Comparison of ENCODE assay signal across 22 cellular contexts in the genomic region with DNA sequence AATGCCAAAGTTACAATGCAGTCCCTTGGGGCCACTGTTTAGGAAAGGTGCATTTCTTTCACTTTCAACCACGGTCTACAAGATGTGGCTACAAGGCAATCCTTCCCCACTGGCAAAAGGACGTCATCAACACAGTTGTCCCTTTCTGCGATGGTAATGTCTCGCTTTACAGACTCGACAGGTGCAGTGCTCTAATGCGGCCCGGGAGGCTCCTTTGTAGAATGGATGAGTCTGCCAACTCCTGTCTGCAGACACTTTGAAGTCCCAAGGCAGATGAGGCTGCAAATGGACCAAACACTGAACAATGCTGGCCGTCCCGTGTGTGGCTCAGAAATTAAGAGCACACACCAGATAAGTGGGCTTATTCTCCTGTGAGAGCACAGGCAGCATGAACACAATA.
A peak's percentile ranks its signal among the peaks of the same experiment; 100 is the strongest.
DNase-seq lines count a peak whose midpoint lies in the region; ATAC-seq lines count a peak whose summit lies in the region.
"Had no signal": no experiment of that assay in that cellular context is flagged by ENCODE, and none has a peak within 500 bp of the region (broad histone marks: within the 10 kb centered on the region; RNA-seq: fewer than 3 reads in every experiment).

No MANE protein-coding gene starts in this region.

- no peak overlapping the region for H2AFZ ChIP-seq in Karpas-422 (ENCODE audit: low read length)

- H3K4me1 Mint-ChIP-seq in activated naive CD8-positive, alpha-beta T cell treated with anti-CD3 and anti-CD28 coated beads for 36 hours: peaks cover 35% of the 10 kb centered on the region
- H3K4me1 Mint-ChIP-seq in activated naive CD8-positive, alpha-beta T cell treated with anti-CD3 and anti-CD28 coated beads, Interleukin-2, amount 50 U/mL, for 24 hours: peaks cover 38% of the 10 kb centered on the region
- H3K4me1 Mint-ChIP-seq in activated naive CD8-positive, alpha-beta T cell treated with anti-CD3 and anti-CD28 coated beads, Interleukin-2, amount 10 ng/mL, durations not matched to agents 7 days and 5 days: peaks cover 15% of the 10 kb centered on the region

- no peak for ATAC-seq in activated naive CD8-positive, alpha-beta T cell treated with anti-CD3 and anti-CD28 coated beads, Interleukin-2, amount 50 U/mL, for 24 hours
- ATAC-seq in activated naive CD8-positive, alpha-beta T cell treated with anti-CD3 and anti-CD28 coated beads, Interleukin-2, amount 10 ng/mL, durations not matched to agents 7 days and 5 days (ENCODE audit: low read depth): no peak
- no peak for ATAC-seq in HG02840 (IDR thresholded peaks at IDR 0.05; ENCODE audit: low FRiP score, unreplicated experiment)
- ATAC-seq: heart left ventricle; K562; left ventricle myocardium superior; stimulated activated naive CD8-positive, alpha-beta T cell treated with anti-CD3 and anti-CD28 coated beads, Interleukin-15, amount 100 ng/mL, for 72 hours had no signal

- no peaks in the 10 kb centered on the region for H3K36me3 ChIP-seq in Karpas-422 (ENCODE audit: insufficient read depth, low read length)
- H3K36me3 ChIP-seq: transverse colon had no signal

- DNase-seq in activated naive CD8-positive, alpha-beta T cell treated with anti-CD3 and anti-CD28 coated beads for 36 hours: no peak
- DNase-seq in activated naive CD8-positive, alpha-beta T cell treated with anti-CD3 and anti-CD28 coated beads, Interleukin-2, amount 50 U/mL, for 24 hours: no peak
- DNase-seq in NCI-H1436 treated with DMSO at 0.1 percent for 48 hours (lab: John Stamatoyannopoulos, UW): peak; percentile 73
- no peak for DNase-seq in activated naive CD8-positive, alpha-beta T cell treated with anti-CD3 and anti-CD28 coated beads, Interleukin-2, amount 10 ng/mL, durations not matched to agents 7 days and 5 days
- DNase-seq in T-helper 1 cell: no peak
- DNase-seq in posterior vena cava (ENCODE audit: low spot score): no peak
- DNase-seq in Karpas-422: no peak
- DNase-seq: activated CD4-positive, CD25-positive, alpha-beta regulatory T cell; brain microvascular endothelial cell; CD4-positive, alpha-beta memory T cell; heart left ventricle; left ventricle myocardium superior; midbrain; NCI-H2227 treated with DMSO at 0.1 percent for 48 hours; Peyer's patch; stimulated activated CD4-positive, alpha-beta T cell treated with anti-CD3 and anti-CD28 coated beads, Interleukin-4, amount 100 ng/mL, for 1 hour; stimulated activated naive CD8-positive, alpha-beta T cell treated with anti-CD3 and anti-CD28 coated beads, Interleukin-15, amount 100 ng/mL, for 72 hours; transverse colon had no signal

- no peak overlapping the region for H3K4me2 ChIP-seq in Karpas-422 (ENCODE audit: low read depth, low read length, poor library complexity, severe bottlenecking)

- intact Hi-C loops in posterior vena cava (cut with DNase I): loop anchor here in 1 of 2 donors (10.0 kb wide), 2 partner anchors 404 to 586 kb away; no protein-coding TSS in a partner anchor

- H3K4me3 ChIP-seq in Karpas-422 (ENCODE audit: low read length): no peak overlapping the region
- H3K4me3 ChIP-seq: heart left ventricle, K562, Peyer's patch, transverse colon had no signal

- no peaks in the 10 kb centered on the region for H3K79me2 ChIP-seq in Karpas-422 (ENCODE audit: low read length)

- H3K4me1 ChIP-seq in Karpas-422 (ENCODE audit: low read length): no peaks in the 10 kb centered on the region
- H3K4me1 ChIP-seq: heart left ventricle, Peyer's patch, transverse colon had no signal

- H3K9ac ChIP-seq in Karpas-422 (ENCODE audit: low read length): no peak overlapping the region

- H3K9me3 Mint-ChIP-seq in activated naive CD8-positive, alpha-beta T cell treated with anti-CD3 and anti-CD28 coated beads for 36 hours: peaks cover 2% of the 10 kb centered on the region
- H3K9me3 Mint-ChIP-seq in activated naive CD8-positive, alpha-beta T cell treated with anti-CD3 and anti-CD28 coated beads, Interleukin-2, amount 50 U/mL, for 24 hours: no peaks in the 10 kb centered on the region
- no peaks in the 10 kb centered on the region for H3K9me3 Mint-ChIP-seq in activated naive CD8-positive, alpha-beta T cell treated with anti-CD3 and anti-CD28 coated beads, Interleukin-2, amount 10 ng/mL, durations not matched to agents 7 days and 5 days
- H3K9me3 Mint-ChIP-seq: activated T-helper 2 cell treated with anti-CD3 and anti-CD28 coated beads, Interferon-gamma antibody, Interleukin-2, Interleukin-4, amounts not matched to agents 10 μg/mL and 5 μg/mL and 100 μg/mL, durations not matched to agents 14 hours and 24 hours and 36 hours; stimulated activated naive CD8-positive, alpha-beta T cell treated with anti-CD3 and anti-CD28 coated beads, Interleukin-15, amount 100 ng/mL, for 72 hours; T-helper 2 cell treated with Interferon-gamma antibody and Interleukin-4, amounts not matched to agents 5 μg/mL and 100 μg/mL, for 36 hours had no signal

- H3K27me3 ChIP-seq in Karpas-422 (ENCODE audit: low read length): no peaks in the 10 kb centered on the region
- H3K27me3 ChIP-seq: brain microvascular endothelial cell, heart left ventricle, Peyer's patch, transverse colon had no signal

- H3K9me2 ChIP-seq in Karpas-422 (replicated peaks; ENCODE audit: insufficient read depth, low read length): no peaks in the 10 kb centered on the region

- H3K36me3 Mint-ChIP-seq in activated naive CD8-positive, alpha-beta T cell treated with anti-CD3 and anti-CD28 coated beads for 36 hours: peaks cover 32% of the 10 kb centered on the region
- peaks cover 47% of the 10 kb centered on the region for H3K36me3 Mint-ChIP-seq in activated naive CD8-positive, alpha-beta T cell treated with anti-CD3 and anti-CD28 coated beads, Interleukin-2, amount 50 U/mL, for 24 hours (ENCODE audit: low read depth)
- H3K36me3 Mint-ChIP-seq in activated naive CD8-positive, alpha-beta T cell treated with anti-CD3 and anti-CD28 coated beads, Interleukin-2, amount 10 ng/mL, durations not matched to agents 7 days and 5 days: peaks cover 34% of the 10 kb centered on the region

- no peak overlapping the region for H3K4me3 Mint-ChIP-seq in activated naive CD8-positive, alpha-beta T cell treated with anti-CD3 and anti-CD28 coated beads for 36 hours
- no peak overlapping the region for H3K4me3 Mint-ChIP-seq in activated naive CD8-positive, alpha-beta T cell treated with anti-CD3 and anti-CD28 coated beads, Interleukin-2, amount 50 U/mL, for 24 hours
- H3K4me3 Mint-ChIP-seq in activated naive CD8-positive, alpha-beta T cell treated with anti-CD3 and anti-CD28 coated beads, Interleukin-2, amount 10 ng/mL, durations not matched to agents 7 days and 5 days: no peak overlapping the region
- H3K4me3 Mint-ChIP-seq: stimulated activated naive CD8-positive, alpha-beta T cell treated with anti-CD3 and anti-CD28 coated beads, Interleukin-15, amount 100 ng/mL, for 72 hours; T-helper 2 cell treated with Interferon-gamma antibody and Interleukin-4, amounts not matched to agents 5 μg/mL and 100 μg/mL, for 36 hours had no signal

- no peaks in the 10 kb centered on the region for H3K27me3 Mint-ChIP-seq in activated naive CD8-positive, alpha-beta T cell treated with anti-CD3 and anti-CD28 coated beads for 36 hours
- no peaks in the 10 kb centered on the region for H3K27me3 Mint-ChIP-seq in activated naive CD8-positive, alpha-beta T cell treated with anti-CD3 and anti-CD28 coated beads, Interleukin-2, amount 50 U/mL, for 24 hours
- H3K27me3 Mint-ChIP-seq in activated naive CD8-positive, alpha-beta T cell treated with anti-CD3 and anti-CD28 coated beads, Interleukin-2, amount 10 ng/mL, durations not matched to agents 7 days and 5 days: no peaks in the 10 kb centered on the region
- H3K27me3 Mint-ChIP-seq: CD4-positive, alpha-beta memory T cell; stimulated activated naive CD8-positive, alpha-beta T cell treated with anti-CD3 and anti-CD28 coated beads, Interleukin-15, amount 100 ng/mL, for 72 hours had no signal

- POLR2A ChIA-PET in activated naive CD8-positive, alpha-beta T cell treated with anti-CD3 and anti-CD28 coated beads, Interleukin-2, amount 10 ng/mL, durations not matched to agents 7 days and 5 days (lab: Charles Lee): no interaction called here

- H4K20me1 ChIP-seq in Karpas-422 (ENCODE audit: insufficient read depth, low read depth, low read length): no peaks in the 10 kb centered on the region

- H3K27ac Mint-ChIP-seq in activated naive CD8-positive, alpha-beta T cell treated with anti-CD3 and anti-CD28 coated beads for 36 hours: peak overlapping the region; percentile 50
- H3K27ac Mint-ChIP-seq in activated naive CD8-positive, alpha-beta T cell treated with anti-CD3 and anti-CD28 coated beads, Interleukin-2, amount 50 U/mL, for 24 hours: no peak overlapping the region
- peak overlapping the region; percentile 18 for H3K27ac Mint-ChIP-seq in activated naive CD8-positive, alpha-beta T cell treated with anti-CD3 and anti-CD28 coated beads, Interleukin-2, amount 10 ng/mL, durations not matched to agents 7 days and 5 days
- H3K27ac Mint-ChIP-seq: activated T-helper 2 cell treated with anti-CD3 and anti-CD28 coated beads, Interferon-gamma antibody, Interleukin-2, Interleukin-4, amounts not matched to agents 10 μg/mL and 5 μg/mL and 100 μg/mL, durations not matched to agents 14 hours and 24 hours and 36 hours; stimulated activated naive CD8-positive, alpha-beta T cell treated with anti-CD3 and anti-CD28 coated beads, Interleukin-15, amount 100 ng/mL, for 72 hours; T-helper 2 cell treated with Interferon-gamma antibody and Interleukin-4, amounts not matched to agents 5 μg/mL and 100 μg/mL, for 36 hours had no signal

- H3K27ac ChIP-seq in Karpas-422 (ENCODE audit: low read length): no peak overlapping the region
- H3K27ac ChIP-seq: brain microvascular endothelial cell, heart left ventricle, Peyer's patch, transverse colon had no signal

- no peaks in the 10 kb centered on the region for H3K9me3 ChIP-seq in Karpas-422 (ENCODE audit: low read length)
- H3K9me3 ChIP-seq: heart left ventricle, Peyer's patch, transverse colon had no signal
